Comparison of ENCODE assay signal across 8 cellular contexts in the genomic region with DNA sequence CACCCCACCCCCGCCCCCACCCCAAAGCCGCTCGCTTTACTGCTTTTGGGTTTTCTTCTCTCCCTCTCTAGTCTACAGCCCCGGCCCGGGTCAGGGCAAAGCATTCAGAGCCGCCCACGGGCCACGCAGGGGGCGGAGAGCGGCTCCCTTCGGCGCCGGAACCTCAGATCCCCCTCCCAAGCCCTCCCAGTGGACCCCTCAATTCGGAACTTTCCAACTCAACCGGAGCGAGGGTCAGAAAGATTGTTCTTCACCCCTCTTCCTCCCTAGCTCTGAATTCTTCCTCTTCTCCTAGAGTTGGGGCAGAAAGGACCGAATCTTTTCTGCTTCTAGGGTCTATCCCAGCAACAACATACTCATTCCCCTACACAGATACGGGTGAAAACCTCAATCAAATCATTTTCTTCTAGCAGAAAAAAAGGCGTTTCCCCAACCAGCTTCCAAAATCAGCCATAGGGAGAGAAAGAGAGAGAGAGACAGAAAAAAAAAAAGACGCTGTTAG. TPM values are rescaled to one million over a fixed set of nuclear protein-coding genes. Genes with fewer than 3 reads are reported as not detected.
DNase-seq lines count a peak whose midpoint lies in the region; TF ChIP-seq lines count a peak whose summit lies in the region.

No MANE protein-coding gene starts in this region.

- peaks cover 10% of the 10 kb centered on the region for H3K36me3 Mint-ChIP-seq in activated naive CD8-positive, alpha-beta T cell treated with anti-CD3 and anti-CD28 coated beads for 36 hours

- peaks cover 50% of the 10 kb centered on the region for H3K4me1 Mint-ChIP-seq in activated naive CD8-positive, alpha-beta T cell treated with anti-CD3 and anti-CD28 coated beads for 36 hours

- DNase-seq in activated T-cell treated with anti-CD3 and anti-CD28 coated beads for 24 hours (ENCODE audit: low read depth): peak; percentile 23
- DNase-seq in activated T-cell treated with anti-CD3 and anti-CD28 coated beads, Interleukin-2, amount 50 U/mL, for 1 hour: no peak
- peak; percentile 58 for DNase-seq in activated naive CD8-positive, alpha-beta T cell treated with anti-CD3 and anti-CD28 coated beads for 36 hours
- no peak for DNase-seq in kidney epithelial cell (ENCODE audit: low read depth)
- DNase-seq in stimulated activated CD8-positive, alpha-beta memory T cell treated with anti-CD3 and anti-CD28 coated beads, Interleukin-4, amount 100 ng/mL, for 48 hours: peak; percentile 66
- DNase-seq in HCEC 1CT: no peak
- DNase-seq in NCI-H345 treated with DMSO at 0.1 percent for 48 hours (lab: John Stamatoyannopoulos, UW; ENCODE audit: unreplicated experiment): no peak
- DNase-seq in RKO (ENCODE audit: low spot score): no peak

- no peaks in the 10 kb centered on the region for H3K27me3 ChIP-seq in kidney epithelial cell (ENCODE audit: control insufficient read depth, insufficient read depth, low read length)

- peak overlapping the region; percentile 86 for H3K27ac Mint-ChIP-seq in activated naive CD8-positive, alpha-beta T cell treated with anti-CD3 and anti-CD28 coated beads for 36 hours

- H3K27me3 Mint-ChIP-seq in activated naive CD8-positive, alpha-beta T cell treated with anti-CD3 and anti-CD28 coated beads for 36 hours: peaks cover 17% of the 10 kb centered on the region

- peak overlapping the region; percentile 85 for H3K4me3 Mint-ChIP-seq in activated naive CD8-positive, alpha-beta T cell treated with anti-CD3 and anti-CD28 coated beads for 36 hours

- H3K9me3 Mint-ChIP-seq in activated naive CD8-positive, alpha-beta T cell treated with anti-CD3 and anti-CD28 coated beads for 36 hours: no peaks in the 10 kb centered on the region

- peak overlapping the region; percentile 87 for H3K4me3 ChIP-seq in kidney epithelial cell (ENCODE audit: low read depth, low read length)

- peaks cover 5% of the 10 kb centered on the region for H3K36me3 ChIP-seq in kidney epithelial cell (ENCODE audit: control insufficient read depth, insufficient read depth, low read length)

- TF ChIP-seq CTCF in kidney epithelial cell (IDR thresholded peaks at IDR 0.05; ENCODE audit: insufficient read depth, low read length, poor library complexity, severe bottlenecking): no peak

RNA-seq across cellular contexts. Expression of a gene that starts 1.0 kb away (rescaled TPM):
- 1 to 10 TPM; 7.4 to 7.7 TPM for total RNA-seq in activated naive CD8-positive, alpha-beta T cell treated with anti-CD3 and anti-CD28 coated beads for 36 hours
- total RNA-seq in kidney epithelial cell: 15.2 and 24.6 TPM in 2 replicates

RNA-seq across cellular contexts. Expression of a gene that starts 13.1 kb away (rescaled TPM):
- total RNA-seq in activated naive CD8-positive, alpha-beta T cell treated with anti-CD3 and anti-CD28 coated beads for 36 hours: not detected
- not detected in 2 replicates for total RNA-seq in kidney epithelial cell

RNA-seq across cellular contexts. Expression of a gene that starts 34.2 kb away (rescaled TPM):
- total RNA-seq in activated naive CD8-positive, alpha-beta T cell treated with anti-CD3 and anti-CD28 coated beads for 36 hours: 1 to 10 TPM; 1.3 to 1.9 TPM
- total RNA-seq in kidney epithelial cell: 3.6 and 4.4 TPM in 2 replicates

RNA-seq across cellular contexts. Expression of a gene that starts 46.1 kb away (rescaled TPM):
- 1 to 10 TPM; 1.4 to 2.0 TPM for total RNA-seq in activated naive CD8-positive, alpha-beta T cell treated with anti-CD3 and anti-CD28 coated beads for 36 hours
- 24.0 and 31.1 TPM in 2 replicates for total RNA-seq in kidney epithelial cell

RNA-seq across cellular contexts. Expression of a gene that starts 49.7 kb away (rescaled TPM):
- not detected for total RNA-seq in activated naive CD8-positive, alpha-beta T cell treated with anti-CD3 and anti-CD28 coated beads for 36 hours
- total RNA-seq in kidney epithelial cell: 3.6 and 3.8 TPM in 2 replicates

Comparison
In these comparisons a context has a peak if more than half of its experiments do, and no peak if none do; other contexts are left out.
1. DNase-seq: peak in activated T-cell treated with anti-CD3 and anti-CD28 coated beads for 24 hours (single experiment), activated naive CD8-positive, alpha-beta T cell treated with anti-CD3 and anti-CD28 coated beads for 36 hours (single experiment) and stimulated activated CD8-positive, alpha-beta memory T cell treated with anti-CD3 and anti-CD28 coated beads, Interleukin-4, amount 100 ng/mL, for 48 hours (single experiment); none in activated T-cell treated with anti-CD3 and anti-CD28 coated beads, Interleukin-2, amount 50 U/mL, for 1 hour (single experiment), kidney epithelial cell (single experiment), HCEC 1CT (single experiment), NCI-H345 treated with DMSO at 0.1 percent for 48 hours (single experiment) and RKO (single experiment).